ENCODE assay signal across 8 cellular contexts in genomic region chr6:111566222-111566717, GRCh38. TPM values are rescaled to one million over a fixed set of nuclear protein-coding genes. Genes with fewer than 3 reads are reported as not detected.
DNase-seq lines count a peak whose midpoint lies in the region; ATAC-seq lines count a peak whose summit lies in the region.

No MANE protein-coding gene starts in this region.

- H3K9ac ChIP-seq in BLaER1 treated with 17β-estradiol and CSF1 and Interleukin-3, amounts not matched to agents 10 nM and 100 nM: peak overlapping the region; percentile 52 to 78 (median 69); a peak in 21 of 22 replicates

- H3K4me3 Mint-ChIP-seq in T-cell: peak overlapping the region in 1 of 3 donors; percentile 74

- peaks cover 0 to 15% (median 0%) of the 10 kb centered on the region in 11 experiments; a peak in 4 of 22 replicates for H4K20me1 ChIP-seq in BLaER1 treated with 17β-estradiol and CSF1 and Interleukin-3, amounts not matched to agents 10 nM and 100 nM

- no peaks in the 10 kb centered on the region for H3K9me3 Mint-ChIP-seq in T-cell

- H3K4me2 ChIP-seq in BLaER1 treated with 17β-estradiol and CSF1 and Interleukin-3, amounts not matched to agents 10 nM and 100 nM: peak overlapping the region; percentile 82 to 97 (median 93)

- peaks cover 28 to 96% (median 69%) of the 10 kb centered on the region in 11 experiments for H3K36me3 ChIP-seq in BLaER1 treated with 17β-estradiol and CSF1 and Interleukin-3, amounts not matched to agents 10 nM and 100 nM
- peaks cover 20% of the 10 kb centered on the region for H3K36me3 ChIP-seq in mesodermal cell (ENCODE audit: control insufficient read depth, insufficient read depth, low read length)

- H3K36me3 Mint-ChIP-seq in T-cell: peaks cover 56% of the 10 kb centered on the region

- peaks cover 55 to 73% (median 66%) of the 10 kb centered on the region in 10 experiments for H3K4me1 ChIP-seq in BLaER1 treated with 17β-estradiol and CSF1 and Interleukin-3, amounts not matched to agents 10 nM and 100 nM
- H3K4me1 ChIP-seq in mesodermal cell (ENCODE audit: control insufficient read depth, insufficient read depth, low read length, poor library complexity, severe bottlenecking): peaks cover 47% of the 10 kb centered on the region

- H3K9me3 ChIP-seq in BLaER1 treated with 17β-estradiol and CSF1 and Interleukin-3, amounts not matched to agents 10 nM and 100 nM (replicated peaks in 1 of 11): peaks cover 0 to 7% (median 0%) of the 10 kb centered on the region in 11 experiments; a peak in 2 of 22 replicates
- no peaks in the 10 kb centered on the region for H3K9me3 ChIP-seq in mesodermal cell (ENCODE audit: control insufficient read depth, low read length)

- ATAC-seq in GM21717 (IDR thresholded peaks at IDR 0.05; ENCODE audit: unreplicated experiment) (peak; percentile 6), T-cell (replicated peaks in 1 of 4) (no peak), HG03442 (IDR thresholded peaks at IDR 0.05; ENCODE audit: unreplicated experiment) (no peak)

- peaks cover 34 to 48% (median 42%) of the 10 kb centered on the region in 3 donors for H3K4me1 Mint-ChIP-seq in T-cell

- POLR2A ChIA-PET in T-cell (lab: Charles Lee): interaction anchor here in 1 of 2 donors (0.6 kb wide), 1 partner anchor 13 kb away, joined by 16 read pairs; no protein-coding TSS in a partner anchor

- H3K27ac ChIP-seq in BLaER1 treated with 17β-estradiol and CSF1 and Interleukin-3, amounts not matched to agents 10 nM and 100 nM: peak overlapping the region in 10 of 11 experiments; percentile 23 to 99 (median 78); a peak in 20 of 22 replicates
- H3K27ac ChIP-seq in mesodermal cell (ENCODE audit: low read depth, low read length, severe bottlenecking): peak overlapping the region; percentile 54

- H3K27me3 ChIP-seq in BLaER1 treated with 17β-estradiol and CSF1 and Interleukin-3, amounts not matched to agents 10 nM and 100 nM: no peaks in the 10 kb centered on the region

- peak overlapping the region; percentile 93 to 94 for H3K27ac Mint-ChIP-seq in T-cell

- DNase-seq in T-cell (no peak), DMS79 (lab: John Stamatoyannopoulos, UW) (no peak), NCI-H510A (lab: John Stamatoyannopoulos, UW) (no peak), CD1c-positive myeloid dendritic cell (ENCODE audit: extremely low spot score) (no peak)

- H3K27me3 Mint-ChIP-seq in T-cell: no peaks in the 10 kb centered on the region

- H3K4me3 ChIP-seq in BLaER1 treated with 17β-estradiol and CSF1 and Interleukin-3, amounts not matched to agents 10 nM and 100 nM: peak overlapping the region; percentile 29 to 53 (median 40); a peak in 14 of 20 replicates
- H3K4me3 ChIP-seq in mesodermal cell (ENCODE audit: extremely low read depth, insufficient read depth, low read length, poor library complexity, severe bottlenecking): no peak overlapping the region

- CTCF ChIA-PET in T-cell (lab: Charles Lee): no interaction called here

- 91 to 96% methylated on average over 5 to 7 of the region's 8 CpGs for WGBS in mesodermal cell (ENCODE audit: insufficient coverage in 2 of 2), 2 experiments

RNA-seq across cellular contexts. Expression of gene TRAF3IP2, which starts 39.4 kb away (rescaled TPM):
- 10 to 100 TPM; 13.8 to 21.8 (median 20.6) TPM for total RNA-seq in T-cell
- polyA plus RNA-seq in mesodermal cell (2013, experiment 1 of 2): 10.9 TPM
- 8.2 TPM for polyA plus RNA-seq in mesodermal cell (2013, experiment 2 of 2)
